In the genomic region with DNA sequence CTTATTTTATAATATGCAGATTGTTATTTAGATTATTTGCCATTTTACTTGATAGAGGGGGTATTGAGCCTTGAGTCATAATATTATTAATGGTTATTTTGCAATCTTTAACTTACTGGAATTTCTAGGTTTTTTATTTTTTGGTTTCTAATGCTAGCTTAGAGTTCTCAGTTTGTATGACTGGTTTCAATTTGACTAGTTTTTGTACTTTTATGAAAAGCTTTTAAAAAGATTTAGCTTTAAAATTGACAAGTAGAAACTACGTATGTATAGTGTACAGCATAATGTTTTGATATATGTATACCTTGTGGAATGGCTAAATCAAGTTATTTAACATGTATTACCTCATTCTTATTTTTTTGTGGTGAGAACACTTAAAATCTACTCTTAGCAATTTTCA, we compare ENCODE assay signal across 14 cellular contexts. TPM values are rescaled to one million over a fixed set of nuclear protein-coding genes. Genes with fewer than 3 reads are reported as not detected.
DNase-seq lines count a peak whose midpoint lies in the region; ATAC-seq and TF ChIP-seq lines count a peak whose summit lies in the region.
"Had no signal": no experiment of that assay in that cellular context is flagged by ENCODE, and none has a peak within 500 bp of the region (broad histone marks: within the 10 kb centered on the region; RNA-seq: fewer than 3 reads in every experiment).

No MANE protein-coding gene starts in this region.

- no peak overlapping the region for H3K4me3 Mint-ChIP-seq in activated T-helper 1 cell treated with anti-CD3 and anti-CD28 coated beads, Interleukin-12 subunit alpha, Interleukin-12 subunit beta, Interleukin-2, Interleukin-4 antibody, amounts not matched to agents 30 ng/mL and 10 ng/mL and 1 ng/mL, durations not matched to agents 14 hours and 24 hours and 36 hours
- H3K4me3 Mint-ChIP-seq: activated naive CD4-positive, alpha-beta T cell treated with anti-CD3 and anti-CD28 coated beads for 36 hours; effector memory CD8-positive, alpha-beta T cell; nephron had no signal

- peak overlapping the region; percentile 19; the same call in 1 of the 2 replicates for H3K4me2 ChIP-seq in KMS-11

- H3K36me3 ChIP-seq in KMS-11 (ENCODE audit: insufficient read depth) = peaks cover 12% of the 10 kb centered on the region

- no peak overlapping the region for H2AFZ ChIP-seq in KMS-11 (ENCODE audit: low read depth)

- TF ChIP-seq CTCF in KMS-11 (conservative IDR thresholded peaks at IDR 0.05; ENCODE audit: low read depth, low read length) (no peak), foreskin keratinocyte (conservative IDR thresholded peaks at IDR 0.05) (no peak)

- intact Hi-C loops in activated T-helper 1 cell treated with anti-CD3 and anti-CD28 coated beads, Interleukin-12 subunit alpha, Interleukin-12 subunit beta, Interleukin-2, Interleukin-4 antibody, amounts not matched to agents 30 ng/mL and 10 ng/mL and 1 ng/mL, durations not matched to agents 14 hours and 24 hours and 36 hours (cut with micrococcal nuclease) = no loop called here

- H3K9me3 Mint-ChIP-seq in activated T-helper 1 cell treated with anti-CD3 and anti-CD28 coated beads, Interleukin-12 subunit alpha, Interleukin-12 subunit beta, Interleukin-2, Interleukin-4 antibody, amounts not matched to agents 30 ng/mL and 10 ng/mL and 1 ng/mL, durations not matched to agents 14 hours and 24 hours and 36 hours = no peaks in the 10 kb centered on the region
- H3K9me3 Mint-ChIP-seq: activated naive CD4-positive, alpha-beta T cell treated with anti-CD3 and anti-CD28 coated beads for 36 hours; effector memory CD8-positive, alpha-beta T cell; nephron had no signal

- peaks cover 16% of the 10 kb centered on the region; the same call in 1 of the 2 replicates for H3K79me2 ChIP-seq in KMS-11 (ENCODE audit: insufficient read depth, low read depth)

- H3K27ac ChIP-seq in KMS-11 (no peak overlapping the region; the same call in 1 of the 2 replicates), foreskin keratinocyte (no peak overlapping the region)
- H3K27ac ChIP-seq: left lung, transverse colon had no signal

- no peak for DNase-seq in foreskin keratinocyte
- no peak for DNase-seq in activated T-helper 1 cell treated with anti-CD3 and anti-CD28 coated beads, Interleukin-12 subunit alpha, Interleukin-12 subunit beta, Interleukin-2, Interleukin-4 antibody, amounts not matched to agents 30 ng/mL and 10 ng/mL and 1 ng/mL, durations not matched to agents 14 hours and 24 hours and 36 hours (ENCODE audit: low spot score)
- no peak for DNase-seq in dermis blood vessel endothelial cell
- DNase-seq in mesenteric fat pad (ENCODE audit: low spot score) = no peak
- DNase-seq: activated naive CD4-positive, alpha-beta T cell treated with anti-CD3 and anti-CD28 coated beads for 36 hours; effector memory CD8-positive, alpha-beta T cell; left lung; NCI-H2171; transverse colon had no signal

- no peak overlapping the region for H3K4me3 ChIP-seq in KMS-11 (IDR thresholded peaks at IDR 0.05; ENCODE audit: insufficient read depth, low read depth, low read length)
- H3K4me3 ChIP-seq: left lung, transverse colon had no signal

- H3K4me1 Mint-ChIP-seq in activated T-helper 1 cell treated with anti-CD3 and anti-CD28 coated beads, Interleukin-12 subunit alpha, Interleukin-12 subunit beta, Interleukin-2, Interleukin-4 antibody, amounts not matched to agents 30 ng/mL and 10 ng/mL and 1 ng/mL, durations not matched to agents 14 hours and 24 hours and 36 hours (ENCODE audit: low read depth) = peaks cover 6% of the 10 kb centered on the region
- H3K4me1 Mint-ChIP-seq: nephron had no signal

- H3K27ac Mint-ChIP-seq in activated T-helper 1 cell treated with anti-CD3 and anti-CD28 coated beads, Interleukin-12 subunit alpha, Interleukin-12 subunit beta, Interleukin-2, Interleukin-4 antibody, amounts not matched to agents 30 ng/mL and 10 ng/mL and 1 ng/mL, durations not matched to agents 14 hours and 24 hours and 36 hours = no peak overlapping the region
- H3K27ac Mint-ChIP-seq: activated naive CD4-positive, alpha-beta T cell treated with anti-CD3 and anti-CD28 coated beads for 36 hours; nephron had no signal

- H4K20me1 ChIP-seq in KMS-11 (ENCODE audit: insufficient read depth) = no peaks in the 10 kb centered on the region

- ATAC-seq in GM18508 (IDR thresholded peaks at IDR 0.05; ENCODE audit: insufficient read depth, unreplicated experiment) = peak; percentile 65
- ATAC-seq in GM19467 (IDR thresholded peaks at IDR 0.05; ENCODE audit: unreplicated experiment) = peak; percentile 34
- ATAC-seq in HG02884 (IDR thresholded peaks at IDR 0.05; ENCODE audit: unreplicated experiment) = peak; percentile 70
- ATAC-seq in foreskin keratinocyte = no peak
- ATAC-seq: effector memory CD8-positive, alpha-beta T cell; left lung had no signal

- H3K27me3 Mint-ChIP-seq in activated T-helper 1 cell treated with anti-CD3 and anti-CD28 coated beads, Interleukin-12 subunit alpha, Interleukin-12 subunit beta, Interleukin-2, Interleukin-4 antibody, amounts not matched to agents 30 ng/mL and 10 ng/mL and 1 ng/mL, durations not matched to agents 14 hours and 24 hours and 36 hours (ENCODE audit: insufficient read depth) = no peaks in the 10 kb centered on the region
- H3K27me3 Mint-ChIP-seq: effector memory CD8-positive, alpha-beta T cell had no signal

- no peaks in the 10 kb centered on the region for H3K27me3 ChIP-seq in KMS-11 (ENCODE audit: insufficient read depth, low read depth)
- H3K27me3 ChIP-seq in foreskin keratinocyte = no peaks in the 10 kb centered on the region
- H3K27me3 ChIP-seq: left lung, transverse colon had no signal

- H3K4me1 ChIP-seq in KMS-11 (ENCODE audit: low read depth, poor library complexity, severe bottlenecking) (peaks cover 65% of the 10 kb centered on the region), foreskin keratinocyte (no peaks in the 10 kb centered on the region)

- no peak overlapping the region for H3K9ac ChIP-seq in KMS-11

- peaks cover 21% of the 10 kb centered on the region for H3K36me3 Mint-ChIP-seq in activated T-helper 1 cell treated with anti-CD3 and anti-CD28 coated beads, Interleukin-12 subunit alpha, Interleukin-12 subunit beta, Interleukin-2, Interleukin-4 antibody, amounts not matched to agents 30 ng/mL and 10 ng/mL and 1 ng/mL, durations not matched to agents 14 hours and 24 hours and 36 hours (ENCODE audit: low read depth)

RNA-seq across cellular contexts. Expression of a gene that starts 41.5 kb away (rescaled TPM):
- total RNA-seq in foreskin keratinocyte (24.4 and 25.5 TPM in 2 replicates), dermis blood vessel endothelial cell (61.6 and 64.0 TPM in 2 replicates), mesenteric fat pad (57.6 TPM)
- 2.3 and 2.6 TPM in 2 replicates for polyA plus RNA-seq in foreskin keratinocyte
- 44.6 and 51.6 TPM in 2 replicates for total RNA-seq in activated T-helper 1 cell treated with anti-CD3 and anti-CD28 coated beads, Interleukin-12 subunit alpha, Interleukin-12 subunit beta, Interleukin-2, Interleukin-4 antibody, amounts not matched to agents 30 ng/mL and 10 ng/mL and 1 ng/mL, durations not matched to agents 14 hours and 24 hours and 36 hours
